Comparison of ENCODE assay signal across 3 cellular contexts in the genomic region with DNA sequence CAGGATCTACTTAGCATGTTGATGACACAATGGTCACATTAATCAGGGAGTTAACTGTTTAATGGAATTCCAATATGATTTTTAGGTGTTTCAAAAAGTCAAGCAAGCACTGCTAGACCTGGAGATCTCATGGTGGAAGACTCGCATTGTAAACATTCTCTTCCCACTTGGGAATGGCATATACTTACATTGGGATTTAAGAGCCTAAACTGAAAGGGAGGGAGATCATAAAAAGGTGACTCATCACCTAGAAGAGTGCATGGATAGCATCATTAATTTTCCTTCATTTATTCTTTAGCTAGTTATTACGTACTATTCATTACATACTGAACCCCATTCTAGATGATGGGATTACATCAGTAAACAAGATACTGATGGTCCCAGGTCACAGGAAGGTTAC.
TF ChIP-seq lines count a peak whose summit lies in the region.

No MANE protein-coding gene starts in this region.

TF ChIP-seq in A549, 52 proteins besides CTCF, POLR2A, EP300 and RAD21:
- TF ChIP-seq FOSL2 (IDR thresholded peaks at IDR 0.05): no peak
- TF ChIP-seq FOSL2 (CRISPR knock-in tag; IDR thresholded peaks at IDR 0.05): peak; percentile 80
- TF ChIP-seq KDM5A (IDR thresholded peaks at IDR 0.05): no peak
- TF ChIP-seq JUN (IDR thresholded peaks at IDR 0.05): no peak
TF ChIP-seq in A549: peak in this region for 1.

TF ChIP-seq in IMR-90, 13 proteins besides CTCF, POLR2A, EP300 and RAD21:
- TF ChIP-seq MAFK (IDR thresholded peaks at IDR 0.05; ENCODE audit: low read depth, low read length): no peak
- 0 out of 2 replicates have a peak, but pooled peaks have one; percentile 16 for TF ChIP-seq FOS (IDR thresholded peaks at IDR 0.05; ENCODE audit: low read depth, low read length)

TF ChIP-seq in K562, 482 proteins besides CTCF, POLR2A, EP300 and RAD21:
- TF ChIP-seq ZNF316 (IDR thresholded peaks at IDR 0.05): no peak
- TF ChIP-seq, protein P1, sequence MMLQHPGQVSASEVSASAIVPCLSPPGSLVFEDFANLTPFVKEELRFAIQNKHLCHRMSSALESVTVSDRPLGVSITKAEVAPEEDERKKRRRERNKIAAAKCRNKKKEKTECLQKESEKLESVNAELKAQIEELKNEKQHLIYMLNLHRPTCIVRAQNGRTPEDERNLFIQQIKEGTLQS (IDR thresholded peaks at IDR 0.05): peak; percentile 35; the same call in 1 of the 2 replicates
- TF ChIP-seq, protein P1 (CRISPR knock-in tag; conservative IDR thresholded peaks at IDR 0.05): no peak
